In the genomic region with DNA sequence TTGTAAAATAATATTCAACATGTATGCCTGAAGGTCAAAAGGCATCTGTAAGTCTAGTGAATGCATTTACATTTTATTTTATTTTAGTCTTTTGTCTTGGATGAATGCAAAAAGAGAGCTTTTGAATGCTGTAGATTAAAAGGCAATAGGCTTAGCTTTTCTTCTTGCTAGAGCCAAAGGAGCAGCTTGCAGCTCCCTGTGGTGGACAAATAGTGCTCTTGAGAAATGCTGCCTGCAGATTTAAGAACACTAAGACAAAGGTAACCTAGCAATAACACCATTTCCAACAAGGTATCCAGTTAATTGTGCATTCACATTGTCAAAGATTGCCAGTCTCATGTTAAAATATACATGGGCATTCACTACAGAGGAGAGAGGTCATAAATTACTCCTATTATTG, we compare ENCODE assay signal across 1 cellular context.
TF ChIP-seq lines count a peak whose summit lies in the region.

No MANE protein-coding gene starts in this region.

TF ChIP-seq in GM23338, 12 proteins besides CTCF, POLR2A, EP300 and RAD21 (continued from another document):
- TF ChIP-seq, protein P1, sequence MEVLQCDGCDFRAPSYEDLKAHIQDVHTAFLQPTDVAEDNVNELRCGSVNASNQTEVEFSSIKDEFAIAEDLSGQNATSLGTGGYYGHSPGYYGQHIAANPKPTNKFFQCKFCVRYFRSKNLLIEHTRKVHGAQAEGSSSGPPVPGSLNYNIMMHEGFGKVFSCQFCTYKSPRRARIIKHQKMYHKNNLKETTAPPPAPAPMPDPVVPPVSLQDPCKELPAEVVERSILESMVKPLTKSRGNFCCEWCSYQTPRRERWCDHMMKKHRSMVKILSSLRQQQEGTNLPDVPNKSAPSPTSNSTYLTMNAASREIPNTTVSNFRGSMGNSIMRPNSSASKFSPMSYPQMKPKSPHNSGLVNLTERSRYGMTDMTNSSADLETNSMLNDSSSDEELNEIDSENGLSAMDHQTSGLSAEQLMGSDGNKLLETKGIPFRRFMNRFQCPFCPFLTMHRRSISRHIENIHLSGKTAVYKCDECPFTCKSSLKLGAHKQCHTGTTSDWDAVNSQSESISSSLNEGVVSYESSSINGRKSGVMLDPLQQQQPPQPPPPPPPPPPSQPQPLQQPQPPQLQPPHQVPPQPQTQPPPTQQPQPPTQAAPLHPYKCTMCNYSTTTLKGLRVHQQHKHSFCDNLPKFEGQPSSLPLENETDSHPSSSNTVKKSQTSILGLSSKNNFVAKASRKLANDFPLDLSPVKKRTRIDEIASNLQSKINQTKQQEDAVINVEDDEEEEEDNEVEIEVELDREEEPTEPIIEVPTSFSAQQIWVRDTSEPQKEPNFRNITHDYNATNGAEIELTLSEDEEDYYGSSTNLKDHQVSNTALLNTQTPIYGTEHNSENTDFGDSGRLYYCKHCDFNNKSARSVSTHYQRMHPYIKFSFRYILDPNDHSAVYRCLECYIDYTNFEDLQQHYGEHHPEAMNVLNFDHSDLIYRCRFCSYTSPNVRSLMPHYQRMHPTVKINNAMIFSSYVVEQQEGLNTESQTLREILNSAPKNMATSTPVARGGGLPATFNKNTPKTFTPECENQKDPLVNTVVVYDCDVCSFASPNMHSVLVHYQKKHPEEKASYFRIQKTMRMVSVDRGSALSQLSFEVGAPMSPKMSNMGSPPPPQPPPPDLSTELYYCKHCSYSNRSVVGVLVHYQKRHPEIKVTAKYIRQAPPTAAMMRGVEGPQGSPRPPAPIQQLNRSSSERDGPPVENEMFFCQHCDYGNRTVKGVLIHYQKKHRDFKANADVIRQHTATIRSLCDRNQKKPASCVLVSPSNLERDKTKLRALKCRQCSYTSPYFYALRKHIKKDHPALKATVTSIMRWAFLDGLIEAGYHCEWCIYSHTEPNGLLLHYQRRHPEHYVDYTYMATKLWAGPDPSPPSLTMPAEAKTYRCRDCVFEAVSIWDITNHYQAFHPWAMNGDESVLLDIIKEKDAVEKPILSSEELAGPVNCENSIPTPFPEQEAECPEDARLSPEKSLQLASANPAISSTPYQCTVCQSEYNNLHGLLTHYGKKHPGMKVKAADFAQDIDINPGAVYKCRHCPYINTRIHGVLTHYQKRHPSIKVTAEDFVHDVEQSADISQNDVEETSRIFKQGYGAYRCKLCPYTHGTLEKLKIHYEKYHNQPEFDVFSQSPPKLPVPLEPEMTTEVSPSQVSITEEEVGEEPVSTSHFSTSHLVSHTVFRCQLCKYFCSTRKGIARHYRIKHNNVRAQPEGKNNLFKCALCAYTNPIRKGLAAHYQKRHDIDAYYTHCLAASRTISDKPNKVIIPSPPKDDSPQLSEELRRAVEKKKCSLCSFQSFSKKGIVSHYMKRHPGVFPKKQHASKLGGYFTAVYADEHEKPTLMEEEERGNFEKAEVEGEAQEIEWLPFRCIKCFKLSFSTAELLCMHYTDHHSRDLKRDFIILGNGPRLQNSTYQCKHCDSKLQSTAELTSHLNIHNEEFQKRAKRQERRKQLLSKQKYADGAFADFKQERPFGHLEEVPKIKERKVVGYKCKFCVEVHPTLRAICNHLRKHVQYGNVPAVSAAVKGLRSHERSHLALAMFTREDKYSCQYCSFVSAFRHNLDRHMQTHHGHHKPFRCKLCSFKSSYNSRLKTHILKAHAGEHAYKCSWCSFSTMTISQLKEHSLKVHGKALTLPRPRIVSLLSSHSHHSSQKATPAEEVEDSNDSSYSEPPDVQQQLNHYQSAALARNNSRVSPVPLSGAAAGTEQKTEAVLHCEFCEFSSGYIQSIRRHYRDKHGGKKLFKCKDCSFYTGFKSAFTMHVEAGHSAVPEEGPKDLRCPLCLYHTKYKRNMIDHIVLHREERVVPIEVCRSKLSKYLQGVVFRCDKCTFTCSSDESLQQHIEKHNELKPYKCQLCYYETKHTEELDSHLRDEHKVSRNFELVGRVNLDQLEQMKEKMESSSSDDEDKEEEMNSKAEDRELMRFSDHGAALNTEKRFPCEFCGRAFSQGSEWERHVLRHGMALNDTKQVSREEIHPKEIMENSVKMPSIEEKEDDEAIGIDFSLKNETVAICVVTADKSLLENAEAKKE (CRISPR knock-in tag; IDR thresholded peaks at IDR 0.05) = no peak
- TF ChIP-seq NANOG (IDR thresholded peaks at IDR 0.05; ENCODE audit: borderline replicate concordance) = no peak
- TF ChIP-seq ZNF114 (CRISPR knock-in tag; IDR thresholded peaks at IDR 0.05) = no peak
- no peak for TF ChIP-seq JUNB (IDR thresholded peaks at IDR 0.05; ENCODE audit: unreplicated experiment)
- TF ChIP-seq, protein P2, sequence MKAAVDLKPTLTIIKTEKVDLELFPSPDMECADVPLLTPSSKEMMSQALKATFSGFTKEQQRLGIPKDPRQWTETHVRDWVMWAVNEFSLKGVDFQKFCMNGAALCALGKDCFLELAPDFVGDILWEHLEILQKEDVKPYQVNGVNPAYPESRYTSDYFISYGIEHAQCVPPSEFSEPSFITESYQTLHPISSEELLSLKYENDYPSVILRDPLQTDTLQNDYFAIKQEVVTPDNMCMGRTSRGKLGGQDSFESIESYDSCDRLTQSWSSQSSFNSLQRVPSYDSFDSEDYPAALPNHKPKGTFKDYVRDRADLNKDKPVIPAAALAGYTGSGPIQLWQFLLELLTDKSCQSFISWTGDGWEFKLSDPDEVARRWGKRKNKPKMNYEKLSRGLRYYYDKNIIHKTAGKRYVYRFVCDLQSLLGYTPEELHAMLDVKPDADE (IDR thresholded peaks at IDR 0.05) = no peak
- TF ChIP-seq ZNF331 (CRISPR knock-in tag; IDR thresholded peaks at IDR 0.05; ENCODE audit: low read depth) = no peak
TF ChIP-seq in GM23338: peak in this region for 0.
